ENCODE assay signal across 8 cellular contexts in the genomic region with DNA sequence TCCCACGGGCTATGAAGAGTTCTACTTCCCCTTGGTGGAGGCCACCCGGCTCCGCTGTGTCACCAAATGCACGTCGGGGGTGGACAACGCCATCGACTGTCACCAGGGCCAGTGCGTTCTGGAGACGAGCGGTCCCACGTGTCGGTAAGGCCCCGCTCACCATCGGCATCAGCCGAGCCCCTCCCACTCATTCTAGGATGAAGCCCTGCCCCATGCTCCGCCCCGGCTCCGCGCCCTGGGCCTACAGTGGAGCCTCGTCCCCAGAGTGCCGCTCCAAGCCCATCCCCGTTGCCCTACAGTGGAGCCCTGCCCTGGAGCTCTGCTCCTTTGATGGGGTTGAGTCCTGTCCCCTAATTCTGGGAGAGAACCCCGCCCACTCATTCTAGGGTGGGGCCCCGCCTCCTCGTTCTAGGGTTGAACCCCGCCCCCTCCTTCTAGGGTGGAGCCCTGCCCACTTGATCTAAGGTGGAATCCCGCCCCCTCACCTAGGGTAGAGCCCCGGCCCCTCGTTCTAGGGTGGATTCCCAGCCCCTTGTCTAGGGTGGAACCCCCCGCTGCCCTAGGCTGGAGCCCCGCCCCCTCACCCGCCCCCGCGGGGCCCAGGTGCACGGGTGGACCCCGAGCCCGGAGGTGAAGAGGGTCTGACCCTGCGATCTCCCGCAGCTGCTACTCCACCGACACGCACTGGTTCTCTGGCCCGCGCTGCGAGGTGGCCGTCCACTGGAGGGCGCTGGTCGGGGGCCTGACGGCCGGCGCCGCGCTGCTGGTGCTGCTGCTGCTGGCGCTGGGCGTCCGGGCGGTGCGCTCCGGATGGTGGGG. TPM values are rescaled to one million over a fixed set of nuclear protein-coding genes. Genes with fewer than 3 reads are reported as not detected.
DNase-seq lines count a peak whose midpoint lies in the region; ATAC-seq, FAIRE-seq and TF ChIP-seq lines count a peak whose summit lies in the region.

No MANE protein-coding gene starts in this region.

- H4K20me1 ChIP-seq in SK-N-SH (ENCODE audit: insufficient read depth) (no peaks in the 10 kb centered on the region), K562 (replicated peaks; ENCODE audit: control insufficient read depth, insufficient read depth, low read length) (peaks cover 20% of the 10 kb centered on the region), keratinocyte (ENCODE audit: control insufficient read depth, extremely low read depth, insufficient read depth, low read length) (no peaks in the 10 kb centered on the region)

- H3K4me2 ChIP-seq in SK-N-SH (peak overlapping the region; percentile 41), K562 (ENCODE audit: insufficient read depth, low read length) (peak overlapping the region; percentile 85), keratinocyte (ENCODE audit: control insufficient read depth, extremely low read depth, insufficient read depth, low read depth, low read length) (peak overlapping the region; percentile 52)

- H3K36me3 ChIP-seq in SK-N-SH (replicated peaks in 1 of 2; ENCODE audit: control insufficient read depth in 1 of 2, insufficient read depth in 2 of 2, low read length in 1 of 2) (no peaks in the 10 kb centered on the region), K562 (ENCODE audit: control insufficient read depth, insufficient read depth, low read length) (no peaks in the 10 kb centered on the region), keratinocyte (ENCODE audit: control insufficient read depth in 2 of 2, extremely low read depth in 1 of 2, insufficient read depth in 2 of 2, low read length in 2 of 2) (no peaks in the 10 kb centered on the region)

- CTCF ChIA-PET in AG04450 (lab: Charles Lee) (interaction anchor here (0.9 to 1.2 kb wide), 2 partner anchors 10 to 92 kb away, joined by 3 to 5 read pairs; no protein-coding TSS in a partner anchor), SK-N-SH (lab: Yijun Ruan, JAX) (interaction anchor here (0.5 to 2.4 kb wide), 47 partner anchors 9 to 1265 kb away, joined by 3 to 21 read pairs (median 4); a partner anchor contains a TSS), K562 (lab: Yijun Ruan, JAX; ENCODE audit: low intra/inter-chr PET ratio) (interaction anchor here (0.6 to 1.8 kb wide), 3 partner anchors 58 to 112 kb away, joined by 4 to 13 read pairs (median 9); no protein-coding TSS in a partner anchor)

- H3K9ac ChIP-seq in SK-N-SH (no peak overlapping the region), K562 (ENCODE audit: insufficient read depth in 1 of 2, low read depth in 2 of 2, low read length in 2 of 2) (peak overlapping the region in 1 of 2 experiments; percentile 66; a peak in 2 of 4 replicates), keratinocyte (ENCODE audit: control insufficient read depth, extremely low read depth, insufficient read depth, low read length) (no peak overlapping the region)

- H3K27ac ChIP-seq in AG04450 (ENCODE audit: low read depth, low read length) (no peak overlapping the region), SK-N-SH (ENCODE audit: low read depth in 2 of 2, low read length in 1 of 2) (no peak overlapping the region), K562 (ENCODE audit: extremely low read depth, low read depth, low read length) (no peak overlapping the region), keratinocyte (ENCODE audit: control insufficient read depth, insufficient read depth, low read length) (no peak overlapping the region)

- peaks cover 54% of the 10 kb centered on the region for H3K27me3 ChIP-seq in AG04450 (ENCODE audit: control insufficient read depth, insufficient read depth, low read length)
- peaks cover 96% of the 10 kb centered on the region for H3K27me3 ChIP-seq in SK-N-SH (ENCODE audit: insufficient read depth)
- peaks cover 44 to 72% of the 10 kb centered on the region in 2 experiments for H3K27me3 ChIP-seq in K562 (ENCODE audit: control insufficient read depth in 2 of 2, insufficient read depth in 2 of 2, low read length in 2 of 2)
- peaks cover 43% of the 10 kb centered on the region for H3K27me3 ChIP-seq in keratinocyte (ENCODE audit: control insufficient read depth, extremely low read depth, insufficient read depth, low read length)

- TF ChIP-seq CTCF in AG04450 (IDR thresholded peaks at IDR 0.05; ENCODE audit: low read depth, low read length) (peak; percentile 64), SK-N-SH (IDR thresholded peaks at IDR 0.05) (peak; percentile 89), K562 (IDR thresholded peaks at IDR 0.05 in 2 of 3, conservative IDR thresholded peaks at IDR 0.05 in 1 of 3; ENCODE audit: insufficient read depth in 2 of 3, low read depth in 1 of 3, low read length in 3 of 3) (peak; percentile 91 to 98 (median 97)), keratinocyte (optimal IDR thresholded peaks at IDR 0.05 in 1 of 3, IDR thresholded peaks at IDR 0.05 in 1 of 3, conservative IDR thresholded peaks at IDR 0.05 in 1 of 3; ENCODE audit: extremely low read depth in 1 of 3, insufficient read depth in 2 of 3, low read length in 3 of 3) (peak in 2 of 3 experiments; percentile 54 to 94)

- no peak for TF ChIP-seq POLR2A in H54 (IDR thresholded peaks at IDR 0.05; ENCODE audit: low read depth, low read length)
- no peak for TF ChIP-seq POLR2A in K562 (conservative IDR thresholded peaks at IDR 0.05)

- WGBS in SK-N-SH (ENCODE audit: low lambda C conversion rate), result 5% methylated on average over 48 of the region's 58 CpGs
- 2% methylated on average over 56 of the region's 58 CpGs for WGBS in K562 (ENCODE audit: insufficient coverage, low coverage, missing lambda C conversion rate)

- BruUV-seq in K562 (replicated peaks; lab: Mats Ljungman, UMichigan), result no TSS peak

- POLR2A ChIA-PET in AG04450 (lab: Yijun Ruan, JAX) (no interaction called here), SK-N-SH (lab: Yijun Ruan, JAX) (no interaction called here), K562 (lab: Yijun Ruan, JAX) (interaction anchor here (0.5 to 0.7 kb wide), 2 partner anchors 10 to 536 kb away, joined by 3 read pairs; a partner anchor contains a TSS)

- no peaks in the 10 kb centered on the region for H3K9me2 ChIP-seq in SK-N-SH

- ATAC-seq in K562, result peak; percentile 97
- ATAC-seq in GM18517 (IDR thresholded peaks at IDR 0.05; ENCODE audit: unreplicated experiment), result no peak

- H3K79me2 ChIP-seq in SK-N-SH (ENCODE audit: insufficient read depth), result no peaks in the 10 kb centered on the region
- no peaks in the 10 kb centered on the region for H3K79me2 ChIP-seq in K562 (ENCODE audit: control insufficient read depth, insufficient read depth, low read length)
- H3K79me2 ChIP-seq in keratinocyte (ENCODE audit: control insufficient read depth, insufficient read depth, low read length), result no peaks in the 10 kb centered on the region

- intact Hi-C loops in K562 (cut with micrococcal nuclease), result loop anchor here (1.0 to 5.0 kb wide), 4 partner anchors 69 to 169 kb away; no protein-coding TSS in a partner anchor

- H3K9me3 ChIP-seq in AG04450 (ENCODE audit: control insufficient read depth, insufficient read depth, low read length) (peaks cover 10% of the 10 kb centered on the region; the same call in 1 of the 2 replicates), SK-N-SH (no peaks in the 10 kb centered on the region), K562 (replicated peaks; ENCODE audit: control insufficient read depth, insufficient read depth, low read depth, low read length) (no peaks in the 10 kb centered on the region), keratinocyte (ENCODE audit: control insufficient read depth, low read depth, low read length) (no peaks in the 10 kb centered on the region)

- DNase-seq in AG04450 (ENCODE audit: low read depth, low spot score) (no peak), H54 (ENCODE audit: insufficient read length, low spot score) (peak; percentile 99), SK-N-SH (peak; percentile 99), K562 (ENCODE audit: extremely low read depth in 1 of 4, low spot score in 3 of 4) (peak; percentile 95 to 99 (median 98)), keratinocyte (ENCODE audit: low read depth, low spot score) (no peak), DMS 273 treated with DMSO at 0.1 percent for 48 hours (lab: John Stamatoyannopoulos, UW) (no peak)
- DNase-seq in stimulated activated CD4-positive, alpha-beta T cell treated with anti-CD3 and anti-CD28 coated beads, Interleukin-2, amount 100 ng/mL, for 48 hours, result peak; percentile 82 to 88

- in situ Hi-C loops in K562 (cut with MboI), result no loop called here

- TF ChIP-seq RAD21 in SK-N-SH (IDR thresholded peaks at IDR 0.05; ENCODE audit: low read length) (peak; percentile 65), K562 (CRISPR knock-in tag; conservative IDR thresholded peaks at IDR 0.05 in 1 of 2, IDR thresholded peaks at IDR 0.05 in 1 of 2) (peak; percentile 61 to 88)

- H2AFZ ChIP-seq in SK-N-SH (ENCODE audit: low read depth) (no peak overlapping the region), K562 (ENCODE audit: low read depth, low read length) (peak overlapping the region; percentile 79), keratinocyte (ENCODE audit: control insufficient read depth, low read length) (no peak overlapping the region)

- peaks cover 0 to 7% of the 10 kb centered on the region in 2 experiments; a peak in 1 of 4 replicates for H3K4me1 ChIP-seq in SK-N-SH (ENCODE audit: control insufficient read depth in 1 of 2, insufficient read depth in 2 of 2, low read depth in 1 of 2, low read length in 1 of 2)
- H3K4me1 ChIP-seq in K562 (replicated peaks in 1 of 2; ENCODE audit: control insufficient read depth in 2 of 2, insufficient read depth in 2 of 2, low read length in 2 of 2), result peaks cover 12 to 25% of the 10 kb centered on the region in 2 experiments; a peak in 4 of 5 replicates
- H3K4me1 ChIP-seq in keratinocyte (ENCODE audit: control insufficient read depth, extremely low read depth, insufficient read depth, low read length), result no peaks in the 10 kb centered on the region

- H3F3A ChIP-seq in SK-N-SH (replicated peaks; ENCODE audit: insufficient read depth), result no peaks in the 10 kb centered on the region

- H3K4me3 ChIP-seq in AG04450 (ENCODE audit: low read depth, low read length), result no peak overlapping the region
- H3K4me3 ChIP-seq in SK-N-SH (ENCODE audit: low read depth in 2 of 2, low read length in 1 of 2), result peak overlapping the region; percentile 23 to 54; a peak in 3 of 4 replicates
- peak overlapping the region; percentile 43 for H3K4me3 ChIP-seq in K562
- H3K4me3 ChIP-seq in keratinocyte (ENCODE audit: control insufficient read depth in 2 of 3, extremely low read depth in 1 of 3, insufficient read depth in 2 of 3, low read depth in 1 of 3, low read length in 3 of 3), result peak overlapping the region; percentile 28 to 40 (median 37)

- dilution Hi-C loops in keratinocyte (cut with MboI; ENCODE audit: extremely low pct_ligation_motif_present, low sequenced_read_pairs), result no loop called here

- TF ChIP-seq EP300 in SK-N-SH (IDR thresholded peaks at IDR 0.05; ENCODE audit: borderline replicate concordance in 1 of 2, low read depth in 1 of 2, low read length in 1 of 2), result no peak
- TF ChIP-seq EP300 in K562 (IDR thresholded peaks at IDR 0.05; ENCODE audit: low read length), result peak; percentile 27; the same call in 1 of the 2 replicates

- no peak for FAIRE-seq in H54 (lab: Jason Lieb, UNC)
- FAIRE-seq in K562 (lab: Jason Lieb, UNC), result no peak
- no peak for FAIRE-seq in keratinocyte (lab: Jason Lieb, UNC)

- H3K9me1 ChIP-seq in K562 (ENCODE audit: control insufficient read depth, insufficient read depth, low read length) (peaks cover 10% of the 10 kb centered on the region), keratinocyte (ENCODE audit: control insufficient read depth, extremely low read depth, insufficient read depth, low read length) (no peaks in the 10 kb centered on the region)

RNA-seq across cellular contexts. Expression of a gene that starts 3.4 kb away (rescaled TPM):
- polyA plus RNA-seq in AG04450 (2011; rRNA removed) (1.8 and 2.8 TPM in 2 replicates), SK-N-SH (2012; rRNA removed) (0.18 TPM in 1 of 2 replicates, not detected in the other), K562 (2011; rRNA removed) (0.43 and 1.1 TPM in 2 replicates), K562 (2014; fragmentation: Illumina TruSeq; extraction: Trizol) (0.85 and 2.5 TPM in 2 replicates), K562 (2014; fragmentation: Nextera tagmentation; extraction: Ambion mirVana) (under 1 TPM; 0.23 to 0.46 TPM), K562 (2014; rRNA removed) (0.73 and 0.94 TPM in 2 replicates), keratinocyte (0.24 to 0.33 TPM in 2 of 3 replicates, not detected in the other)
- polyA minus RNA-seq in AG04450 (2011; rRNA and poly(A)+ RNA removed), result 0.51 and 0.70 TPM in 2 replicates
- polyA plus RNA-seq in SK-N-SH (2012; cell fraction: cytosol; rRNA removed), result 0.09 and 0.12 TPM in 2 replicates
- polyA plus RNA-seq in SK-N-SH (2012; cell fraction: nucleus; rRNA removed), result 0.24 and 0.53 TPM in 2 replicates
- total RNA-seq in K562 (2011; cell fraction: chromatin; rRNA removed; ENCODE audit: low replicate concordance), result not detected in 2 replicates
- 1.0 TPM in 1 of 2 replicates, not detected in the other for total RNA-seq in K562 (2011; cell fraction: nucleolus; rRNA removed)
- not detected in 2 replicates for total RNA-seq in K562 (2011; cell fraction: nucleoplasm; rRNA removed)
- total RNA-seq in K562 (2014; rRNA removed) (0.33 and 1.2 TPM in 2 replicates), K562 (2014; rRNA removed; fragmentation: Illumina TruSeq; extraction: Trizol) (0.29 TPM in 1 of 2 replicates, not detected in the other), K562 (2015; rRNA removed; fragmentation: Illumina TruSeq; extraction: Trizol) (not detected in 2 replicates), K562 (2021) (0.40 and 1.1 TPM in 2 replicates)
- polyA plus RNA-seq in K562 (2011; cell fraction: cytosol; rRNA removed), result 0.24 and 2.9 TPM in 2 replicates
- 0.20 and 0.73 TPM in 2 replicates for polyA plus RNA-seq in K562 (2011; cell fraction: nucleus; rRNA removed)
- polyA plus RNA-seq in K562 (2012), result 1.5 and 1.7 TPM in 2 replicates
- not detected in 2 replicates for polyA minus RNA-seq in K562 (2011; rRNA and poly(A)+ RNA removed)
- not detected in 2 replicates for polyA minus RNA-seq in K562 (2011; cell fraction: cytosol; rRNA and poly(A)+ RNA removed)
- polyA minus RNA-seq in K562 (2011; cell fraction: nucleus; rRNA and poly(A)+ RNA removed), result not detected in 2 replicates
- 0.26 TPM for polyA plus RNA-seq in keratinocyte (2011; ENCODE audit: low read depth)
- 0.26 TPM in 2 replicates for polyA plus RNA-seq in keratinocyte (2011; cell fraction: cytosol; rRNA removed)
- polyA plus RNA-seq in keratinocyte (2011; cell fraction: nucleus; rRNA removed), result 0.22 and 0.61 TPM in 2 replicates
- 0.45 and 0.53 TPM in 2 replicates for polyA plus RNA-seq in keratinocyte (2012; ENCODE audit: low replicate concordance)
- 0.03 TPM in 1 of 3 replicates, not detected in the others for polyA minus RNA-seq in keratinocyte
- polyA minus RNA-seq in keratinocyte (2011; cell fraction: cytosol; rRNA and poly(A)+ RNA removed), result not detected
- polyA minus RNA-seq in keratinocyte (2011; cell fraction: nucleus; rRNA and poly(A)+ RNA removed), result 0.08 and 0.11 TPM in 2 replicates

RNA-seq across cellular contexts. Expression of a gene that starts 16.6 kb away (rescaled TPM):
- polyA plus RNA-seq in AG04450 (2011; rRNA removed) (not detected in 2 replicates), SK-N-SH (2012; rRNA removed) (0.03 and 0.11 TPM in 2 replicates), K562 (2011; rRNA removed) (0.25 and 0.35 TPM in 2 replicates), K562 (2014; fragmentation: Illumina TruSeq; extraction: Trizol) (1.7 and 2.2 TPM in 2 replicates), K562 (2014; fragmentation: Nextera tagmentation; extraction: Ambion mirVana) (under 1 TPM; 0.06 to 0.08 TPM), K562 (2014; rRNA removed) (0.25 and 0.53 TPM in 2 replicates), keratinocyte (0.06 to 1.2 TPM (median 0.10 TPM) in 3 replicates)
- not detected in 2 replicates for polyA minus RNA-seq in AG04450 (2011; rRNA and poly(A)+ RNA removed)
- polyA plus RNA-seq in SK-N-SH (2012; cell fraction: cytosol; rRNA removed), result 0.03 TPM in 1 of 2 replicates, not detected in the other
- polyA plus RNA-seq in SK-N-SH (2012; cell fraction: nucleus; rRNA removed), result 0.05 TPM in 1 of 2 replicates, not detected in the other
- total RNA-seq in K562 (2011; cell fraction: chromatin; rRNA removed; ENCODE audit: low replicate concordance), result 2.0 and 2.9 TPM in 2 replicates
- total RNA-seq in K562 (2011; cell fraction: nucleolus; rRNA removed), result 1.4 and 1.8 TPM in 2 replicates
- 1.9 and 6.0 TPM in 2 replicates for total RNA-seq in K562 (2011; cell fraction: nucleoplasm; rRNA removed)
- total RNA-seq in K562 (2014; rRNA removed) (0.09 and 0.33 TPM in 2 replicates), K562 (2014; rRNA removed; fragmentation: Illumina TruSeq; extraction: Trizol) (0.13 and 0.15 TPM in 2 replicates), K562 (2015; rRNA removed; fragmentation: Illumina TruSeq; extraction: Trizol) (not detected in 2 replicates), K562 (2021) (1.6 and 2.6 TPM in 2 replicates)
- 0.25 and 0.44 TPM in 2 replicates for polyA plus RNA-seq in K562 (2011; cell fraction: cytosol; rRNA removed)
- polyA plus RNA-seq in K562 (2011; cell fraction: nucleus; rRNA removed), result 1.0 and 2.1 TPM in 2 replicates
- 1.4 TPM in 2 replicates for polyA plus RNA-seq in K562 (2012)
- 0.24 and 0.39 TPM in 2 replicates for polyA minus RNA-seq in K562 (2011; rRNA and poly(A)+ RNA removed)
- polyA minus RNA-seq in K562 (2011; cell fraction: cytosol; rRNA and poly(A)+ RNA removed), result 1.0 TPM in 1 of 2 replicates, not detected in the other
- polyA minus RNA-seq in K562 (2011; cell fraction: nucleus; rRNA and poly(A)+ RNA removed), result 0.11 and 0.40 TPM in 2 replicates
- polyA plus RNA-seq in keratinocyte (2011; ENCODE audit: low read depth), result 0.25 TPM
- 1.9 and 2.3 TPM in 2 replicates for polyA plus RNA-seq in keratinocyte (2011; cell fraction: cytosol; rRNA removed)
- 2.0 TPM in 2 replicates for polyA plus RNA-seq in keratinocyte (2011; cell fraction: nucleus; rRNA removed)
- polyA plus RNA-seq in keratinocyte (2012; ENCODE audit: low replicate concordance), result 1.8 and 1.9 TPM in 2 replicates
- 0.26 to 1.1 TPM (median 0.83 TPM) in 3 replicates for polyA minus RNA-seq in keratinocyte
- polyA minus RNA-seq in keratinocyte (2011; cell fraction: cytosol; rRNA and poly(A)+ RNA removed), result not detected
- 0.53 and 0.62 TPM in 2 replicates for polyA minus RNA-seq in keratinocyte (2011; cell fraction: nucleus; rRNA and poly(A)+ RNA removed)

RNA-seq across cellular contexts. Expression of a gene that starts 53.9 kb away (rescaled TPM):
- polyA plus RNA-seq in AG04450 (2011; rRNA removed) (not detected in 2 replicates), SK-N-SH (2012; rRNA removed) (not detected in 2 replicates), K562 (2011; rRNA removed) (not detected in 2 replicates), K562 (2014; fragmentation: Illumina TruSeq; extraction: Trizol) (not detected in 2 replicates), K562 (2014; fragmentation: Nextera tagmentation; extraction: Ambion mirVana) (not detected), K562 (2014; rRNA removed) (not detected in 2 replicates), keratinocyte (not detected in 3 replicates)
- polyA minus RNA-seq in AG04450 (2011; rRNA and poly(A)+ RNA removed), result not detected in 2 replicates
- polyA plus RNA-seq in SK-N-SH (2012; cell fraction: cytosol; rRNA removed), result not detected in 2 replicates
- not detected in 2 replicates for polyA plus RNA-seq in SK-N-SH (2012; cell fraction: nucleus; rRNA removed)
- total RNA-seq in K562 (2011; cell fraction: chromatin; rRNA removed; ENCODE audit: low replicate concordance), result not detected in 2 replicates
- total RNA-seq in K562 (2011; cell fraction: nucleolus; rRNA removed), result not detected in 2 replicates
- under 0.01 TPM in 1 of 2 replicates, not detected in the other for total RNA-seq in K562 (2011; cell fraction: nucleoplasm; rRNA removed)
- total RNA-seq in K562 (2014; rRNA removed) (not detected in 2 replicates), K562 (2014; rRNA removed; fragmentation: Illumina TruSeq; extraction: Trizol) (not detected in 2 replicates), K562 (2015; rRNA removed; fragmentation: Illumina TruSeq; extraction: Trizol) (not detected in 2 replicates), K562 (2021) (not detected in 2 replicates)
- polyA plus RNA-seq in K562 (2011; cell fraction: cytosol; rRNA removed), result under 0.01 TPM in 2 replicates
- polyA plus RNA-seq in K562 (2011; cell fraction: nucleus; rRNA removed), result 0.01 TPM in 1 of 2 replicates, not detected in the other
- polyA plus RNA-seq in K562 (2012), result not detected in 2 replicates
- polyA minus RNA-seq in K562 (2011; rRNA and poly(A)+ RNA removed), result under 0.01 TPM in 1 of 2 replicates, not detected in the other
- not detected in 2 replicates for polyA minus RNA-seq in K562 (2011; cell fraction: cytosol; rRNA and poly(A)+ RNA removed)
- polyA minus RNA-seq in K562 (2011; cell fraction: nucleus; rRNA and poly(A)+ RNA removed), result not detected in 2 replicates
- polyA plus RNA-seq in keratinocyte (2011; ENCODE audit: low read depth), result not detected
- not detected in 2 replicates for polyA plus RNA-seq in keratinocyte (2011; cell fraction: cytosol; rRNA removed)
- polyA plus RNA-seq in keratinocyte (2011; cell fraction: nucleus; rRNA removed), result not detected in 2 replicates
- not detected in 2 replicates for polyA plus RNA-seq in keratinocyte (2012; ENCODE audit: low replicate concordance)
- 0.03 TPM in 1 of 3 replicates, not detected in the others for polyA minus RNA-seq in keratinocyte
- not detected for polyA minus RNA-seq in keratinocyte (2011; cell fraction: cytosol; rRNA and poly(A)+ RNA removed)
- not detected in 2 replicates for polyA minus RNA-seq in keratinocyte (2011; cell fraction: nucleus; rRNA and poly(A)+ RNA removed)

Comparison
In these comparisons a context has a peak if more than half of its experiments do, and no peak if none do; other contexts are left out.
1. DNase-seq: peak in H54 (single experiment), SK-N-SH (single experiment), K562 (4 of 4) and stimulated activated CD4-positive, alpha-beta T cell treated with anti-CD3 and anti-CD28 coated beads, Interleukin-2, amount 100 ng/mL, for 48 hours (2 of 2); none in AG04450 (single experiment), keratinocyte (single experiment) and DMS 273 treated with DMSO at 0.1 percent for 48 hours (single experiment).
2. Peak in every context shown above with its lines, with median percentiles within 50 percentile points of each other: CTCF ChIP-seq and H3K4me2 ChIP-seq.